ENCODE assay signal across 12 cellular contexts in the genomic region with DNA sequence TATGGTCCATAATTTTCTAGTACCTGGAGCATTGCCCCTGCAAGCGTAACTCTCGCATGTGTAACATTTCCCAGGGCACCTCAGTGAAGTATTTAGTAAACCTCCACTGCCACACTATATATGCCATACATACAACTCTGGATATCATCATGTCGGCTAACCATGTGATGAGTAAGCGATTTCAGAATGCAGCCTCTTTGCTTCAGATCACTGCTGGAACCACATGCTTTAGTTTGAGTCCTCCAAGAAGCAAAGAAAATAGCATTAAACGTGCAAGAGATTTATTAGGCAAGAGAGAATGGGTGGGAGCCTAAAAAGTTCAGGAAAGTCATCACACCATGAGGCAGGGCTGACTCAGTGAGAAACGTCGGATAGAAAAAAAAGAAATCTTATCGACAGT.
DNase-seq lines count a peak whose midpoint lies in the region; ATAC-seq and TF ChIP-seq lines count a peak whose summit lies in the region.
"Had no signal": no experiment of that assay in that cellular context is flagged by ENCODE, and none has a peak within 500 bp of the region (broad histone marks: within the 10 kb centered on the region; RNA-seq: fewer than 3 reads in every experiment).

No MANE protein-coding gene starts in this region.

- ATAC-seq in IMR-90 (ENCODE audit: low read depth) = no peak
- ATAC-seq in naive thymus-derived CD4-positive, alpha-beta T cell = no peak
- ATAC-seq: A549 had no signal

- H3K79me1 ChIP-seq in IMR-90 (ENCODE audit: low read depth in 1 of 2, low read length in 2 of 2) (no peaks in the 10 kb centered on the region), mesenchymal stem cell (replicated peaks; ENCODE audit: low read length, poor library complexity, severe bottlenecking) (no peaks in the 10 kb centered on the region)

- DNase-seq in IMR-90 (no peak), fibroblast of mammary gland (ENCODE audit: low read depth) (peak; percentile 7), mesenchymal stem cell (peak; percentile 48), GM19238 (ENCODE audit: insufficient read length, low spot score) (no peak), NCI-H2171 (lab: John Stamatoyannopoulos, UW) (no peak)
- no peak for DNase-seq in naive thymus-derived CD4-positive, alpha-beta T cell
- DNase-seq: AML-193; Caco-2; CD4-positive, alpha-beta T cell had no signal

- no peak overlapping the region for H2BK12ac ChIP-seq in mesenchymal stem cell (ENCODE audit: low read length in 2 of 2)

- H3K9ac ChIP-seq in IMR-90 (ENCODE audit: low read depth, low read length) (no peak overlapping the region), mesenchymal stem cell (ENCODE audit: low read length) (no peak overlapping the region)

- H3K36me3 Mint-ChIP-seq in naive thymus-derived CD4-positive, alpha-beta T cell = no peaks in the 10 kb centered on the region

- dilution Hi-C loops in IMR-90 (cut with HindIII; ENCODE audit: low sequenced_read_pairs, unreplicated experiment) = no loop called here

- no peak overlapping the region for H3K4me3 Mint-ChIP-seq in naive thymus-derived CD4-positive, alpha-beta T cell
- H3K4me3 Mint-ChIP-seq: CD4-positive, alpha-beta T cell had no signal

- no peak overlapping the region for H3K4ac ChIP-seq in IMR-90 (ENCODE audit: low read depth, low read length)
- H3K4ac ChIP-seq in mesenchymal stem cell (ENCODE audit: low read depth in 1 of 2, low read length in 2 of 2) = no peak overlapping the region

- no peak for TF ChIP-seq RAD21 in IMR-90 (IDR thresholded peaks at IDR 0.05; ENCODE audit: low read length)

- H2AFZ ChIP-seq in IMR-90 (replicated peaks; ENCODE audit: low read length, poor library complexity) (no peak overlapping the region), mesenchymal stem cell (ENCODE audit: low read depth, low read length) (no peak overlapping the region)

- H4K91ac ChIP-seq in IMR-90 (ENCODE audit: insufficient read depth, low read depth, low read length) (no peak overlapping the region), mesenchymal stem cell (ENCODE audit: low read length) (no peak overlapping the region)

- peaks cover 0 to 11% (median 5%) of the 10 kb centered on the region in 11 donors for H3K9me3 Mint-ChIP-seq in naive thymus-derived CD4-positive, alpha-beta T cell

- H3K4me3 ChIP-seq in IMR-90 (ENCODE audit: insufficient read depth, low read depth, low read length) (no peak overlapping the region), fibroblast of mammary gland (ENCODE audit: control insufficient read depth, low read depth, low read length) (no peak overlapping the region), mesenchymal stem cell (ENCODE audit: insufficient read depth in 1 of 2, low read depth in 1 of 2, low read length in 2 of 2) (no peak overlapping the region)
- no peak overlapping the region for H3K4me3 ChIP-seq in naive thymus-derived CD4-positive, alpha-beta T cell (ENCODE audit: low read length)
- H3K4me3 ChIP-seq: A549, HAP-1 had no signal

- no peaks in the 10 kb centered on the region for H3K27me3 Mint-ChIP-seq in naive thymus-derived CD4-positive, alpha-beta T cell
- H3K27me3 Mint-ChIP-seq: CD4-positive, alpha-beta T cell had no signal

- intact Hi-C loops in IMR-90 (cut with micrococcal nuclease) = no loop called here
- intact Hi-C loops in naive thymus-derived CD4-positive, alpha-beta T cell (cut with micrococcal nuclease) = no loop called here

- H2BK5ac ChIP-seq in IMR-90 (ENCODE audit: low read depth, low read length, poor library complexity, severe bottlenecking) (no peak overlapping the region), mesenchymal stem cell (ENCODE audit: low read depth, low read length, poor library complexity, severe bottlenecking) (no peak overlapping the region)

- H2AK5ac ChIP-seq in IMR-90 (ENCODE audit: low read depth, low read length) = no peak overlapping the region
- H2AK5ac ChIP-seq in mesenchymal stem cell (ENCODE audit: low read length, severe bottlenecking) = no peak overlapping the region

- no peak overlapping the region for H3K4me2 ChIP-seq in IMR-90 (ENCODE audit: low read depth, low read length)
- no peak overlapping the region for H3K4me2 ChIP-seq in mesenchymal stem cell (ENCODE audit: low read length, poor library complexity, severe bottlenecking)
- H3K4me2 ChIP-seq: A549 had no signal

- no peak overlapping the region for H2AK9ac ChIP-seq in IMR-90 (replicated peaks; ENCODE audit: low read depth, low read length, poor library complexity)

- H2BK20ac ChIP-seq in IMR-90 (ENCODE audit: low read depth, low read length) = no peak overlapping the region

- H3K27me3 ChIP-seq in IMR-90 (ENCODE audit: control insufficient read depth, insufficient read depth, low read length) (no peaks in the 10 kb centered on the region), mesenchymal stem cell (ENCODE audit: control insufficient read depth in 1 of 2, insufficient read depth in 1 of 2, low read length in 2 of 2) (no peaks in the 10 kb centered on the region)
- H3K27me3 ChIP-seq in naive thymus-derived CD4-positive, alpha-beta T cell (ENCODE audit: control insufficient read depth in 2 of 2, insufficient read depth in 2 of 2, low read length in 2 of 2) = no peaks in the 10 kb centered on the region

- H4K20me1 ChIP-seq in IMR-90 (ENCODE audit: insufficient read depth, low read length) = no peaks in the 10 kb centered on the region

- H3K23ac ChIP-seq in IMR-90 (ENCODE audit: low read depth, low read length) = no peak overlapping the region
- H3K23ac ChIP-seq in mesenchymal stem cell (ENCODE audit: low read length in 2 of 2) = no peak overlapping the region

- no peak overlapping the region for H3K56ac ChIP-seq in IMR-90 (ENCODE audit: extremely low read depth, insufficient read depth, low read length)

- CTCF ChIA-PET in IMR-90 (lab: Yijun Ruan, JAX) = no interaction called here
- CTCF ChIA-PET in naive thymus-derived CD4-positive, alpha-beta T cell (lab: Charles Lee) = no interaction called here

- H3K4me1 ChIP-seq in IMR-90 (ENCODE audit: control insufficient read depth, insufficient read depth, low read length) = no peaks in the 10 kb centered on the region
- H3K4me1 ChIP-seq in mesenchymal stem cell (ENCODE audit: control insufficient read depth, insufficient read depth, low read depth, low read length) = no peaks in the 10 kb centered on the region
- H3K4me1 ChIP-seq in naive thymus-derived CD4-positive, alpha-beta T cell (ENCODE audit: control insufficient read depth in 2 of 2, insufficient read depth in 2 of 2, low read length in 2 of 2) = no peaks in the 10 kb centered on the region
- H3K4me1 ChIP-seq: A549, Caco-2, HAP-1 had no signal

- no TSS peak for BruUV-seq in IMR-90 (replicated peaks; lab: Mats Ljungman, UMichigan)

- no peaks in the 10 kb centered on the region for H3K36me3 ChIP-seq in IMR-90 (ENCODE audit: control insufficient read depth, insufficient read depth, low read length)
- no peaks in the 10 kb centered on the region for H3K36me3 ChIP-seq in mesenchymal stem cell (ENCODE audit: control insufficient read depth in 1 of 2, insufficient read depth in 2 of 2, low read depth in 1 of 2, low read length in 2 of 2)
- H3K36me3 ChIP-seq in naive thymus-derived CD4-positive, alpha-beta T cell (ENCODE audit: control insufficient read depth in 2 of 3, insufficient read depth in 3 of 3, low read length in 3 of 3) = no peaks in the 10 kb centered on the region
- H3K36me3 ChIP-seq: HAP-1 had no signal

- POLR2A ChIA-PET in IMR-90 (lab: Charles Lee; ENCODE audit: unreplicated experiment) = no interaction called here
- POLR2A ChIA-PET in naive thymus-derived CD4-positive, alpha-beta T cell (lab: Charles Lee) = no interaction called here

- H4K5ac ChIP-seq in IMR-90 (ENCODE audit: low read depth, low read length) = no peak overlapping the region

- no peak overlapping the region for H3K18ac ChIP-seq in IMR-90 (ENCODE audit: low read depth, low read length)
- no peak overlapping the region for H3K18ac ChIP-seq in mesenchymal stem cell (ENCODE audit: low read depth in 1 of 2, low read length in 2 of 2)

- in situ Hi-C loops in IMR-90 (cut with MboI; ENCODE audit: low sequenced_read_pairs) = no loop called here

- no peaks in the 10 kb centered on the region for H3K9me1 ChIP-seq in IMR-90 (ENCODE audit: insufficient read depth, low read length)

- H3K9me3 ChIP-seq in IMR-90 (ENCODE audit: control insufficient read depth, insufficient read depth, low read length) (no peaks in the 10 kb centered on the region), mesenchymal stem cell (ENCODE audit: control insufficient read depth, low read length) (no peaks in the 10 kb centered on the region)
- no peaks in the 10 kb centered on the region for H3K9me3 ChIP-seq in naive thymus-derived CD4-positive, alpha-beta T cell (ENCODE audit: control insufficient read depth in 2 of 3, low read length in 3 of 3)
- H3K9me3 ChIP-seq: A549, Caco-2, HAP-1 had no signal

- 100% methylated on average over 4 of the region's 8 CpGs; no CpG with 5 or more reads in 1 of the 2 experiments for WGBS in IMR-90 (ENCODE audit: extremely low coverage in 2 of 2, insufficient read length in 1 of 2), 2 experiments
- WGBS in mesenchymal stem cell = 74% methylated on average over 8 of the region's 8 CpGs

- no peak for TF ChIP-seq CTCF in IMR-90 (conservative IDR thresholded peaks at IDR 0.05; ENCODE audit: low read depth, low read length)
- TF ChIP-seq CTCF in fibroblast of mammary gland (conservative IDR thresholded peaks at IDR 0.05; ENCODE audit: control insufficient read depth, insufficient read depth, low read depth, low read length) = no peak

- H4K8ac ChIP-seq in IMR-90 (ENCODE audit: low read depth in 2 of 2, low read length in 2 of 2) (no peak overlapping the region), mesenchymal stem cell (ENCODE audit: low read length) (no peak overlapping the region)

- no peaks in the 10 kb centered on the region for H3K4me1 Mint-ChIP-seq in naive thymus-derived CD4-positive, alpha-beta T cell

- no peak overlapping the region for H3K27ac Mint-ChIP-seq in naive thymus-derived CD4-positive, alpha-beta T cell
- H3K27ac Mint-ChIP-seq: CD4-positive, alpha-beta T cell had no signal

- H3K27ac ChIP-seq in IMR-90 (ENCODE audit: insufficient read depth, low read length) = no peak overlapping the region
- no peak overlapping the region for H3K27ac ChIP-seq in mesenchymal stem cell (ENCODE audit: low read length, poor library complexity, severe bottlenecking)
- no peak overlapping the region for H3K27ac ChIP-seq in naive thymus-derived CD4-positive, alpha-beta T cell (ENCODE audit: low read depth, low read length)
- H3K27ac ChIP-seq: A549, C4-2B had no signal

- H2BK120ac ChIP-seq in IMR-90 (ENCODE audit: low read depth, low read length) (no peak overlapping the region), mesenchymal stem cell (ENCODE audit: low read depth, low read length) (no peak overlapping the region)

- no peak overlapping the region for H2BK15ac ChIP-seq in IMR-90 (ENCODE audit: low read depth, low read length)
- no peak overlapping the region for H2BK15ac ChIP-seq in mesenchymal stem cell (ENCODE audit: low read depth, poor library complexity, severe bottlenecking)

- H3K14ac ChIP-seq in IMR-90 (replicated peaks; ENCODE audit: low read depth, low read length) (no peak overlapping the region), mesenchymal stem cell (ENCODE audit: low read length in 2 of 2) (no peak overlapping the region)

- no peak for TF ChIP-seq POLR2A in IMR-90 (IDR thresholded peaks at IDR 0.05; ENCODE audit: low read depth, low read length)

TF ChIP-seq in IMR-90, 13 proteins besides CTCF, POLR2A, EP300 and RAD21 (continues in another document):
- TF ChIP-seq MAFK (IDR thresholded peaks at IDR 0.05; ENCODE audit: low read depth, low read length) = peak; percentile 52; the same call in 1 of the 2 replicates
- no peak for TF ChIP-seq RFX5 (IDR thresholded peaks at IDR 0.05; ENCODE audit: low read depth, low read length)

Comparison
In these comparisons a context has a peak if more than half of its experiments do, and no peak if none do; other contexts are left out.
1. DNase-seq: peak in fibroblast of mammary gland (single experiment) and mesenchymal stem cell (single experiment); none in IMR-90 (single experiment), naive thymus-derived CD4-positive, alpha-beta T cell (0 of 9), GM19238 (single experiment) and NCI-H2171 (single experiment).